ENCODE assay signal across 8 cellular contexts in genomic region chr3:193665370-193665989, GRCh38.
DNase-seq lines count a peak whose midpoint lies in the region; ATAC-seq and TF ChIP-seq lines count a peak whose summit lies in the region.

No MANE protein-coding gene starts in this region.

- no peak overlapping the region for H3K27ac ChIP-seq in DOHH2 (ENCODE audit: low read depth, low read length)
- no peak overlapping the region for H3K27ac ChIP-seq in liver (ENCODE audit: low read depth in 1 of 2, low read length in 2 of 2)
- H3K27ac ChIP-seq in right atrium auricular region, result no peak overlapping the region

- H3F3A ChIP-seq in DOHH2 (ENCODE audit: control insufficient read depth, insufficient read depth), result peaks cover 23% of the 10 kb centered on the region; the same call in 1 of the 2 replicates

- TF ChIP-seq RAD21 in liver (IDR thresholded peaks at IDR 0.05), result peak; percentile 70

- H3K36me3 ChIP-seq in DOHH2 (ENCODE audit: control insufficient read depth, low read length) (peaks cover 85% of the 10 kb centered on the region), liver (ENCODE audit: control insufficient read depth in 4 of 4, insufficient read depth in 3 of 4, low read depth in 1 of 4, low read length in 3 of 4) (peaks cover 3 to 24% (median 19%) of the 10 kb centered on the region in 4 donors), right atrium auricular region (peaks cover 45% of the 10 kb centered on the region)

- H3K4me1 ChIP-seq in DOHH2 (ENCODE audit: control insufficient read depth, low read length) (no peaks in the 10 kb centered on the region), liver (ENCODE audit: control insufficient read depth in 4 of 4, insufficient read depth in 4 of 4, low read length in 3 of 4) (peaks cover 0 to 26% (median 10%) of the 10 kb centered on the region in 4 donors), right atrium auricular region (no peaks in the 10 kb centered on the region)

- TF ChIP-seq CTCF in DOHH2 (IDR thresholded peaks at IDR 0.05; ENCODE audit: low read depth, low read length, poor library complexity, severe bottlenecking), result peak; percentile 45
- peak; percentile 27 for TF ChIP-seq CTCF in liver (IDR thresholded peaks at IDR 0.05; ENCODE audit: low read depth, low read length, missing input control)
- TF ChIP-seq CTCF in right atrium auricular region (IDR thresholded peaks at IDR 0.05), result peak in 1 of 2 donors; percentile 59

- no peaks in the 10 kb centered on the region for H3K79me2 ChIP-seq in DOHH2 (ENCODE audit: control insufficient read depth, low read length)

- 99% methylated on average over 1 of the region's 1 CpG for WGBS in liver

- H3K9me2 ChIP-seq in DOHH2 (replicated peaks; ENCODE audit: control insufficient read depth, low read length), result no peaks in the 10 kb centered on the region

- no peaks in the 10 kb centered on the region for H3K27me3 ChIP-seq in DOHH2 (ENCODE audit: control insufficient read depth, low read length)
- H3K27me3 ChIP-seq in liver (ENCODE audit: control insufficient read depth in 4 of 4, insufficient read depth in 4 of 4, low read length in 3 of 4), result no peaks in the 10 kb centered on the region
- H3K27me3 ChIP-seq in right atrium auricular region, result no peaks in the 10 kb centered on the region

- H3K9me3 ChIP-seq in DOHH2 (ENCODE audit: control insufficient read depth, insufficient read depth, low read length), result no peaks in the 10 kb centered on the region
- H3K9me3 ChIP-seq in liver (ENCODE audit: control insufficient read depth in 4 of 4, low read length in 3 of 4), result no peaks in the 10 kb centered on the region
- H3K9me3 ChIP-seq in right atrium auricular region, result no peaks in the 10 kb centered on the region

- ATAC-seq in HG02938 (IDR thresholded peaks at IDR 0.05; ENCODE audit: unreplicated experiment) (no peak), HG02870 (IDR thresholded peaks at IDR 0.05; ENCODE audit: unreplicated experiment) (no peak)

- H3K4me3 ChIP-seq in DOHH2 (ENCODE audit: low read length) (no peak overlapping the region), liver (ENCODE audit: low read depth in 1 of 3, low read length in 3 of 3) (no peak overlapping the region), right atrium auricular region (no peak overlapping the region)

- no peak overlapping the region for H3K4me2 ChIP-seq in DOHH2 (ENCODE audit: low read length)

- DNase-seq in NCI-H1092 treated with DMSO at 0.1 percent for 48 hours (lab: John Stamatoyannopoulos, UW), result peak; percentile 53
- peak; percentile 59 for DNase-seq in amniotic epithelial cell (ENCODE audit: low read depth)
- DNase-seq in GM19238 (ENCODE audit: insufficient read length, low spot score), result no peak
- DNase-seq in right atrium auricular region (ENCODE audit: low spot score), result no peak

- no peaks in the 10 kb centered on the region for H4K20me1 ChIP-seq in DOHH2 (ENCODE audit: control insufficient read depth, insufficient read depth, low read depth, low read length)

- H3K9ac ChIP-seq in liver (ENCODE audit: low read depth in 1 of 2, low read length in 2 of 2), result no peak overlapping the region

TF ChIP-seq in liver, 16 proteins besides CTCF, POLR2A, EP300 and RAD21:
- TF ChIP-seq TAF1 (conservative IDR thresholded peaks at IDR 0.05), result no peak
- TF ChIP-seq HNF4G (IDR thresholded peaks at IDR 0.05), result no peak
- TF ChIP-seq JUND (IDR thresholded peaks at IDR 0.05), result no peak
- TF ChIP-seq, protein P1, sequence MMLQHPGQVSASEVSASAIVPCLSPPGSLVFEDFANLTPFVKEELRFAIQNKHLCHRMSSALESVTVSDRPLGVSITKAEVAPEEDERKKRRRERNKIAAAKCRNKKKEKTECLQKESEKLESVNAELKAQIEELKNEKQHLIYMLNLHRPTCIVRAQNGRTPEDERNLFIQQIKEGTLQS (IDR thresholded peaks at IDR 0.05), result no peak
- no peak for TF ChIP-seq GABPA (IDR thresholded peaks at IDR 0.05 in 1 of 2, conservative IDR thresholded peaks at IDR 0.05 in 1 of 2)
- TF ChIP-seq, protein P2, sequence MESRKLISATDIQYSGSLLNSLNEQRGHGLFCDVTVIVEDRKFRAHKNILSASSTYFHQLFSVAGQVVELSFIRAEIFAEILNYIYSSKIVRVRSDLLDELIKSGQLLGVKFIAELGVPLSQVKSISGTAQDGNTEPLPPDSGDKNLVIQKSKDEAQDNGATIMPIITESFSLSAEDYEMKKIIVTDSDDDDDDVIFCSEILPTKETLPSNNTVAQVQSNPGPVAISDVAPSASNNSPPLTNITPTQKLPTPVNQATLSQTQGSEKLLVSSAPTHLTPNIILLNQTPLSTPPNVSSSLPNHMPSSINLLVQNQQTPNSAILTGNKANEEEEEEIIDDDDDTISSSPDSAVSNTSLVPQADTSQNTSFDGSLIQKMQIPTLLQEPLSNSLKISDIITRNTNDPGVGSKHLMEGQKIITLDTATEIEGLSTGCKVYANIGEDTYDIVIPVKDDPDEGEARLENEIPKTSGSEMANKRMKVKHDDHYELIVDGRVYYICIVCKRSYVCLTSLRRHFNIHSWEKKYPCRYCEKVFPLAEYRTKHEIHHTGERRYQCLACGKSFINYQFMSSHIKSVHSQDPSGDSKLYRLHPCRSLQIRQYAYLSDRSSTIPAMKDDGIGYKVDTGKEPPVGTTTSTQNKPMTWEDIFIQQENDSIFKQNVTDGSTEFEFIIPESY (IDR thresholded peaks at IDR 0.05), result no peak
- TF ChIP-seq MAX (IDR thresholded peaks at IDR 0.05), result no peak
- no peak for TF ChIP-seq NR2F2 (IDR thresholded peaks at IDR 0.05)
- no peak for TF ChIP-seq FOXA1 (IDR thresholded peaks at IDR 0.05)
- TF ChIP-seq YY1 (IDR thresholded peaks at IDR 0.05), result no peak
- no peak for TF ChIP-seq FOXA2 (IDR thresholded peaks at IDR 0.05)

Comparison
In these comparisons a context has a peak if more than half of its experiments do, and no peak if none do; other contexts are left out.
1. DNase-seq: peak in NCI-H1092 treated with DMSO at 0.1 percent for 48 hours (single experiment) and amniotic epithelial cell (single experiment); none in GM19238 (single experiment) and right atrium auricular region (single experiment).